ENCODE assay signal across 4 cellular contexts in the genomic region with DNA sequence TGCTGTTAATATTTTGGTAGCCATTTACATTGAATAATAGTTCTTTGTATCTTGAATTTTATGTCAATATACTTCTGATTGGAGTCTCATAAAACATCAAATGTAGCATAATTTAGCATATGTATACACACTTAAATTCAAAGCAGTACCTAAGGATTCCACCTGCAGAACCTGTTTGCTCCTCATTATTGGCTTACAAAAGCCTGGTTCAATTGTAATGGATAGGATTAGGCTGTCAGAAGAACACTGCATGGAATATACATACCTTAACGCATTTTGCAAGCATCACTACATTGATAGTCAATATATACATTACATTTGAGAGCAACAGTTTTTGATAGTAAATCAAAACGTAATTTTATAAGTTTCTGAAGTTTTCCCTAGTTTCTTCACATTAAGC.
"Had no signal": no experiment of that assay in that cellular context is flagged by ENCODE, and none has a peak within 500 bp of the region (broad histone marks: within the 10 kb centered on the region; RNA-seq: fewer than 3 reads in every experiment).

No MANE protein-coding gene starts in this region.

- DNase-seq: GOT3, H7, HCEC 1CT, IMR-90 had no signal
